ENCODE assay signal across 33 cellular contexts in genomic region chr2:128365217-128365905, GRCh38. TPM values are rescaled to one million over a fixed set of nuclear protein-coding genes. Genes with fewer than 3 reads are reported as not detected.
DNase-seq lines count a peak whose midpoint lies in the region; ATAC-seq and TF ChIP-seq lines count a peak whose summit lies in the region.
"Had no signal": no experiment of that assay in that cellular context is flagged by ENCODE, and none has a peak within 500 bp of the region (broad histone marks: within the 10 kb centered on the region; RNA-seq: fewer than 3 reads in every experiment).

No MANE protein-coding gene starts in this region.

- DNase-seq in AG10803 (ENCODE audit: low read depth) (peak; percentile 56), coronary artery (ENCODE audit: low spot score) (peak; percentile 65), neural progenitor cell (ENCODE audit: low spot score) (no peak), T-helper 17 cell (no peak), uterus (no peak)
- no peak for DNase-seq in activated CD8-positive, alpha-beta T cell treated with anti-CD3 and anti-CD28 coated beads for 36 hours
- DNase-seq: activated CD4-positive, alpha-beta T cell treated with anti-CD3 and anti-CD28 coated beads for 1 hour; activated CD8-positive, alpha-beta T cell treated with anti-CD3 and anti-CD28 coated beads, Interleukin-2, amount 10 ng/mL, durations not matched to agents 7 days and 5 days; AML-193; CD4-positive, CD25-positive, alpha-beta regulatory T cell; dermis blood vessel endothelial cell; DND-41; H7; heart right ventricle; left ventricle myocardium superior; naive thymus-derived CD4-positive, alpha-beta T cell; NCI-H1436 treated with DMSO at 0.1 percent for 48 hours; NCI-H226; NCI-H526 treated with DMSO at 0.1 percent for 48 hours; NK-92 treated with Interleukin-12 subunit alpha and Interleukin-12 subunit beta, amount 100 ng/mL, for 24 hours; stimulated activated naive B cell treated with anti-CD40 and anti-IgM and Interleukin-4, amounts not matched to agents 10 μg/mL and 1 μg/mL and 100 μg/mL, for 72 hours; substantia nigra had no signal

- no peak overlapping the region for H3K4me2 ChIP-seq in neural progenitor cell
- H3K4me2 ChIP-seq: A549 had no signal

- H2AFZ ChIP-seq in neural progenitor cell (replicated peaks) = no peak overlapping the region

- no peaks in the 10 kb centered on the region for H3K79me2 ChIP-seq in neural progenitor cell (ENCODE audit: low read depth)

- H3K27me3 Mint-ChIP-seq in neural progenitor cell (ENCODE audit: insufficient read depth, low read depth) = peaks cover 5% of the 10 kb centered on the region
- H3K27me3 Mint-ChIP-seq in T-helper 17 cell = peaks cover 16% of the 10 kb centered on the region
- peaks cover 6% of the 10 kb centered on the region for H3K27me3 Mint-ChIP-seq in activated CD8-positive, alpha-beta T cell treated with anti-CD3 and anti-CD28 coated beads for 36 hours
- H3K27me3 Mint-ChIP-seq: activated naive CD8-positive, alpha-beta T cell; activated T-helper 17 cell treated with anti-CD3 and anti-CD28 coated beads, Interleukin-2, amount 50 U/mL, for 72 hours; CD4-positive, CD25-positive, alpha-beta regulatory T cell; stimulated activated naive B cell treated with anti-CD40 and anti-IgM and Interleukin-4, amounts not matched to agents 10 μg/mL and 1 μg/mL and 100 μg/mL, for 72 hours had no signal

- no peak for ATAC-seq in GM18867 (IDR thresholded peaks at IDR 0.05; ENCODE audit: unreplicated experiment)
- ATAC-seq in T-helper 17 cell = no peak
- no peak for ATAC-seq in activated CD8-positive, alpha-beta T cell treated with anti-CD3 and anti-CD28 coated beads for 36 hours
- ATAC-seq: A549; activated CD8-positive, alpha-beta T cell treated with anti-CD3 and anti-CD28 coated beads, Interleukin-2, amount 10 ng/mL, durations not matched to agents 7 days and 5 days; activated T-helper 17 cell treated with anti-CD3 and anti-CD28 coated beads, Interleukin-2, amount 50 U/mL, for 72 hours; esophagus mucosa; heart right ventricle; left ventricle myocardium superior; naive thymus-derived CD4-positive, alpha-beta T cell; stimulated activated naive B cell treated with anti-CD40 and anti-IgM and Interleukin-4, amounts not matched to agents 10 μg/mL and 1 μg/mL and 100 μg/mL, for 72 hours had no signal

- POLR2A ChIA-PET in HEK293 (lab: Yijun Ruan, JAX) = no interaction called here
- POLR2A ChIA-PET in activated CD8-positive, alpha-beta T cell treated with anti-CD3 and anti-CD28 coated beads for 36 hours (lab: Charles Lee) = no interaction called here

- H3K4me3 ChIP-seq in AG10803 (ENCODE audit: low read length) (no peak overlapping the region), HEK293 (ENCODE audit: low read depth, low read length) (no peak overlapping the region), coronary artery (no peak overlapping the region), neural progenitor cell (no peak overlapping the region), uterus (no peak overlapping the region)
- H3K4me3 ChIP-seq: A549, heart right ventricle, ovary, SK-N-MC, vagina had no signal

- H3K27ac Mint-ChIP-seq in neural progenitor cell (peak overlapping the region; percentile 88), T-helper 17 cell (no peak overlapping the region)
- H3K27ac Mint-ChIP-seq in activated CD8-positive, alpha-beta T cell treated with anti-CD3 and anti-CD28 coated beads for 36 hours = no peak overlapping the region
- H3K27ac Mint-ChIP-seq: activated CD8-positive, alpha-beta T cell treated with anti-CD3 and anti-CD28 coated beads, Interleukin-2, amount 10 ng/mL, durations not matched to agents 7 days and 5 days; activated naive CD8-positive, alpha-beta T cell; activated T-helper 17 cell treated with anti-CD3 and anti-CD28 coated beads, Interleukin-2, amount 50 U/mL, for 72 hours; CD4-positive, CD25-positive, alpha-beta regulatory T cell; naive thymus-derived CD4-positive, alpha-beta T cell; stimulated activated naive B cell treated with anti-CD40 and anti-IgM and Interleukin-4, amounts not matched to agents 10 μg/mL and 1 μg/mL and 100 μg/mL, for 72 hours; T-helper 1 cell treated with Interleukin-12 subunit alpha and Interleukin-12 subunit beta and Interleukin-4 antibody, amounts not matched to agents 30 μg/mL and 1 μg/mL, for 36 hours had no signal

- intact Hi-C loops in activated CD8-positive, alpha-beta T cell treated with anti-CD3 and anti-CD28 coated beads for 36 hours (cut with micrococcal nuclease) = no loop called here
- intact Hi-C loops in uterus (cut with DNase I; ENCODE audit: low total_unique reads) = no loop called here

- H3K4me1 Mint-ChIP-seq in neural progenitor cell = peaks cover 82% of the 10 kb centered on the region
- H3K4me1 Mint-ChIP-seq in T-helper 17 cell = no peaks in the 10 kb centered on the region
- H3K4me1 Mint-ChIP-seq in activated CD8-positive, alpha-beta T cell treated with anti-CD3 and anti-CD28 coated beads for 36 hours (ENCODE audit: low read depth) = no peaks in the 10 kb centered on the region
- H3K4me1 Mint-ChIP-seq: activated T-helper 17 cell treated with anti-CD3 and anti-CD28 coated beads, Interleukin-2, amount 50 U/mL, for 72 hours; CD4-positive, CD25-positive, alpha-beta regulatory T cell; central memory CD8-positive, alpha-beta T cell; naive thymus-derived CD4-positive, alpha-beta T cell; stimulated activated naive B cell treated with anti-CD40 and anti-IgM and Interleukin-4, amounts not matched to agents 10 μg/mL and 1 μg/mL and 100 μg/mL, for 72 hours had no signal

- H3K9ac ChIP-seq in neural progenitor cell = no peak overlapping the region

- H3K4me3 Mint-ChIP-seq in neural progenitor cell = no peak overlapping the region
- no peak overlapping the region for H3K4me3 Mint-ChIP-seq in T-helper 17 cell
- no peak overlapping the region for H3K4me3 Mint-ChIP-seq in activated CD8-positive, alpha-beta T cell treated with anti-CD3 and anti-CD28 coated beads for 36 hours
- H3K4me3 Mint-ChIP-seq: activated CD8-positive, alpha-beta T cell treated with anti-CD3 and anti-CD28 coated beads, Interleukin-2, amount 10 ng/mL, durations not matched to agents 7 days and 5 days; activated naive CD8-positive, alpha-beta T cell; activated T-helper 17 cell treated with anti-CD3 and anti-CD28 coated beads, Interleukin-2, amount 50 U/mL, for 72 hours; CD4-positive, CD25-positive, alpha-beta regulatory T cell; central memory CD8-positive, alpha-beta T cell; naive thymus-derived CD4-positive, alpha-beta T cell; stimulated activated naive B cell treated with anti-CD40 and anti-IgM and Interleukin-4, amounts not matched to agents 10 μg/mL and 1 μg/mL and 100 μg/mL, for 72 hours; T-helper 1 cell treated with Interleukin-12 subunit alpha and Interleukin-12 subunit beta and Interleukin-4 antibody, amounts not matched to agents 30 μg/mL and 1 μg/mL, for 36 hours had no signal

- CTCF ChIA-PET in HEK293 (lab: Yijun Ruan, JAX) = no interaction called here
- CTCF ChIA-PET in activated CD8-positive, alpha-beta T cell treated with anti-CD3 and anti-CD28 coated beads for 36 hours (lab: Charles Lee) = no interaction called here

- H3K27ac ChIP-seq in HEK293 (ENCODE audit: extremely low read depth, low read depth, low read length) = no peak overlapping the region
- H3K27ac ChIP-seq in coronary artery = peak overlapping the region in 1 of 2 donors; percentile 29
- H3K27ac ChIP-seq in neural progenitor cell = no peak overlapping the region
- H3K27ac ChIP-seq in uterus = no peak overlapping the region
- H3K27ac ChIP-seq: A549, heart right ventricle, ovary, SK-N-MC, vagina had no signal

- no peaks in the 10 kb centered on the region for H3K9me3 ChIP-seq in HEK293 (ENCODE audit: control insufficient read depth, insufficient read depth, low read depth, low read length)
- no peaks in the 10 kb centered on the region for H3K9me3 ChIP-seq in neural progenitor cell (ENCODE audit: low read depth)
- no peaks in the 10 kb centered on the region for H3K9me3 ChIP-seq in T-helper 17 cell (ENCODE audit: control insufficient read depth, low read length, poor library complexity, severe bottlenecking)
- no peaks in the 10 kb centered on the region for H3K9me3 ChIP-seq in uterus
- H3K9me3 ChIP-seq: A549, heart right ventricle, ovary, vagina had no signal

- TF ChIP-seq POLR2A in uterus (IDR thresholded peaks at IDR 0.05) = no peak

- H4K20me1 ChIP-seq in neural progenitor cell (ENCODE audit: low read depth) = no peaks in the 10 kb centered on the region

- peaks cover 38% of the 10 kb centered on the region for H3F3A ChIP-seq in neural progenitor cell (ENCODE audit: low read depth)

- no peaks in the 10 kb centered on the region for H3K36me3 Mint-ChIP-seq in neural progenitor cell
- H3K36me3 Mint-ChIP-seq in T-helper 17 cell (ENCODE audit: low read depth) = no peaks in the 10 kb centered on the region
- H3K36me3 Mint-ChIP-seq in activated CD8-positive, alpha-beta T cell treated with anti-CD3 and anti-CD28 coated beads for 36 hours (ENCODE audit: low read depth) = no peaks in the 10 kb centered on the region
- H3K36me3 Mint-ChIP-seq: activated naive CD8-positive, alpha-beta T cell; CD4-positive, CD25-positive, alpha-beta regulatory T cell; naive thymus-derived CD4-positive, alpha-beta T cell; stimulated activated naive B cell treated with anti-CD40 and anti-IgM and Interleukin-4, amounts not matched to agents 10 μg/mL and 1 μg/mL and 100 μg/mL, for 72 hours had no signal

- no peaks in the 10 kb centered on the region for H3K9me3 Mint-ChIP-seq in neural progenitor cell
- no peaks in the 10 kb centered on the region for H3K9me3 Mint-ChIP-seq in activated CD8-positive, alpha-beta T cell treated with anti-CD3 and anti-CD28 coated beads for 36 hours
- H3K9me3 Mint-ChIP-seq: activated T-helper 17 cell treated with anti-CD3 and anti-CD28 coated beads, Interleukin-2, amount 50 U/mL, for 72 hours; central memory CD8-positive, alpha-beta T cell; naive thymus-derived CD4-positive, alpha-beta T cell; stimulated activated naive B cell treated with anti-CD40 and anti-IgM and Interleukin-4, amounts not matched to agents 10 μg/mL and 1 μg/mL and 100 μg/mL, for 72 hours; T-helper 1 cell treated with Interleukin-12 subunit alpha and Interleukin-12 subunit beta and Interleukin-4 antibody, amounts not matched to agents 30 μg/mL and 1 μg/mL, for 36 hours had no signal

- H3K4me1 ChIP-seq in HEK293 (ENCODE audit: control insufficient read depth, insufficient read depth, low read length) = no peaks in the 10 kb centered on the region
- H3K4me1 ChIP-seq in neural progenitor cell = peaks cover 42% of the 10 kb centered on the region
- no peaks in the 10 kb centered on the region for H3K4me1 ChIP-seq in uterus

- no peak for TF ChIP-seq CTCF in AG10803 (conservative IDR thresholded peaks at IDR 0.05; ENCODE audit: low read length)
- TF ChIP-seq CTCF in HEK293 (tag by site-specific recombination; IDR thresholded peaks at IDR 0.05) = no peak
- no peak for TF ChIP-seq CTCF in coronary artery (IDR thresholded peaks at IDR 0.05)
- no peak for TF ChIP-seq CTCF in neural progenitor cell (IDR thresholded peaks at IDR 0.05)
- TF ChIP-seq CTCF in activated CD8-positive, alpha-beta T cell treated with anti-CD3 and anti-CD28 coated beads for 36 hours (IDR thresholded peaks at IDR 0.05) = no peak
- TF ChIP-seq CTCF in uterus (IDR thresholded peaks at IDR 0.05) = no peak

- H3K27me3 ChIP-seq in neural progenitor cell (no peaks in the 10 kb centered on the region), uterus (no peaks in the 10 kb centered on the region)
- H3K27me3 ChIP-seq: heart right ventricle, ovary, vagina had no signal

- H3K36me3 ChIP-seq in HEK293 (ENCODE audit: control insufficient read depth in 2 of 2, insufficient read depth in 1 of 2, low read length in 2 of 2) (no peaks in the 10 kb centered on the region), neural progenitor cell (no peaks in the 10 kb centered on the region), uterus (no peaks in the 10 kb centered on the region)
- H3K36me3 ChIP-seq: heart right ventricle, ovary, vagina had no signal

RNA-seq across cellular contexts. Expression of gene HS6ST1, which starts 46.7 kb away (rescaled TPM):
- total RNA-seq in neural progenitor cell (ENCODE audit: low replicate concordance) (31.1 and 71.0 TPM in 2 replicates), T-helper 17 cell (10 to 100 TPM; 12.5 to 12.9 TPM), uterus (100 to 1,000 TPM in 1 of 4 donors, 10 to 100 TPM in 3; 22.7 to 198 (median 37.4) TPM)
- 10 to 100 TPM; 12.5 to 13.0 TPM for total RNA-seq in activated CD8-positive, alpha-beta T cell treated with anti-CD3 and anti-CD28 coated beads for 36 hours

Comparison
In these comparisons a context has a peak if more than half of its experiments do, and no peak if none do; other contexts are left out.
1. DNase-seq: peak in AG10803 (single experiment) and coronary artery (single experiment); none in neural progenitor cell (single experiment), T-helper 17 cell (0 of 3), activated CD8-positive, alpha-beta T cell treated with anti-CD3 and anti-CD28 coated beads for 36 hours (single experiment) and uterus (0 of 2).